Comparison of ENCODE assay signal across 8 cellular contexts in genomic region chr1:64686828-64687724, GRCh38. TPM values are rescaled to one million over a fixed set of nuclear protein-coding genes. Genes with fewer than 3 reads are reported as not detected.
A peak's percentile ranks its signal among the peaks of the same experiment; 100 is the strongest.
DNase-seq lines count a peak whose midpoint lies in the region; ATAC-seq, FAIRE-seq and TF ChIP-seq lines count a peak whose summit lies in the region.

No MANE protein-coding gene starts in this region.

- peaks cover 8% of the 10 kb centered on the region for H3K4me1 Mint-ChIP-seq in activated CD4-positive, alpha-beta memory T cell treated with anti-CD3 and anti-CD28 coated beads, Interleukin-2, amount 10 ng/mL, durations not matched to agents 7 days and 5 days

- H3K27me3 ChIP-seq in osteoblast (ENCODE audit: insufficient read depth, low read length), result no peaks in the 10 kb centered on the region

- no peaks in the 10 kb centered on the region for H3K9me3 Mint-ChIP-seq in activated CD4-positive, alpha-beta memory T cell treated with anti-CD3 and anti-CD28 coated beads, Interleukin-2, amount 10 ng/mL, durations not matched to agents 7 days and 5 days

- peak; percentile 95 for TF ChIP-seq CTCF in fibroblast of the aortic adventitia (IDR thresholded peaks at IDR 0.05; ENCODE audit: insufficient read depth, low read length)
- peak; percentile 91 for TF ChIP-seq CTCF in osteoblast (IDR thresholded peaks at IDR 0.05; ENCODE audit: extremely low read depth, low read depth, low read length)

- H3K4me2 ChIP-seq in osteoblast (ENCODE audit: insufficient read depth, low read length), result peak overlapping the region; percentile 52

- DNase-seq in G401 (ENCODE audit: low spot score) (peak; percentile 61), NCI-H2196 treated with DMSO at 0.1 percent for 48 hours (lab: John Stamatoyannopoulos, UW; ENCODE audit: unreplicated experiment) (peak; percentile 26), fibroblast of the aortic adventitia (ENCODE audit: low read depth) (peak; percentile 72), osteoblast (ENCODE audit: insufficient read length, low spot score, missing footprints) (no peak)
- DNase-seq in activated CD4-positive, alpha-beta memory T cell treated with anti-CD3 and anti-CD28 coated beads, Interleukin-2, amount 10 ng/mL, durations not matched to agents 7 days and 5 days, result peak; percentile 32

- FAIRE-seq in A204.1 (lab: Jason Lieb, UNC), result peak; percentile 86

- H3K36me3 ChIP-seq in osteoblast (ENCODE audit: insufficient read depth, low read length), result no peaks in the 10 kb centered on the region

- no peak overlapping the region for H3K4me3 Mint-ChIP-seq in activated CD4-positive, alpha-beta memory T cell treated with anti-CD3 and anti-CD28 coated beads, Interleukin-2, amount 10 ng/mL, durations not matched to agents 7 days and 5 days

- peaks cover 6% of the 10 kb centered on the region for H3K27me3 Mint-ChIP-seq in activated CD4-positive, alpha-beta memory T cell treated with anti-CD3 and anti-CD28 coated beads, Interleukin-2, amount 10 ng/mL, durations not matched to agents 7 days and 5 days

- H3K27ac Mint-ChIP-seq in activated CD4-positive, alpha-beta memory T cell treated with anti-CD3 and anti-CD28 coated beads, Interleukin-2, amount 10 ng/mL, durations not matched to agents 7 days and 5 days, result no peak overlapping the region

- peaks cover 9% of the 10 kb centered on the region for H3K4me1 ChIP-seq in osteoblast (ENCODE audit: insufficient read depth, low read length)

- ATAC-seq in HG02884 (IDR thresholded peaks at IDR 0.05; ENCODE audit: unreplicated experiment) (peak; percentile 80), HG03097 (IDR thresholded peaks at IDR 0.05; ENCODE audit: low FRiP score, unreplicated experiment) (no peak)

- no peak overlapping the region for H3K27ac ChIP-seq in osteoblast (ENCODE audit: low read depth, low read length)

- POLR2A ChIA-PET in activated CD4-positive, alpha-beta memory T cell treated with anti-CD3 and anti-CD28 coated beads, Interleukin-2, amount 10 ng/mL, durations not matched to agents 7 days and 5 days (lab: Charles Lee), result no interaction called here

- no peaks in the 10 kb centered on the region for H3K9me3 ChIP-seq in osteoblast (ENCODE audit: low read depth, low read length)

- CTCF ChIA-PET in activated CD4-positive, alpha-beta memory T cell treated with anti-CD3 and anti-CD28 coated beads, Interleukin-2, amount 10 ng/mL, durations not matched to agents 7 days and 5 days (lab: Charles Lee), result no interaction called here

- no peaks in the 10 kb centered on the region for H3K36me3 Mint-ChIP-seq in activated CD4-positive, alpha-beta memory T cell treated with anti-CD3 and anti-CD28 coated beads, Interleukin-2, amount 10 ng/mL, durations not matched to agents 7 days and 5 days (ENCODE audit: low read depth)

- no peak overlapping the region for H3K4me3 ChIP-seq in fibroblast of the aortic adventitia (ENCODE audit: low read depth, low read length)
- H3K4me3 ChIP-seq in osteoblast (ENCODE audit: insufficient read depth, low read length), result no peak overlapping the region

- in situ Hi-C loops in G401 (cut with HindIII; ENCODE audit: low sequenced_read_pairs), result no loop called here

- H4K20me1 ChIP-seq in osteoblast (ENCODE audit: insufficient read depth, low read length), result no peaks in the 10 kb centered on the region

- H3K79me2 ChIP-seq in osteoblast (ENCODE audit: insufficient read depth, low read length), result no peaks in the 10 kb centered on the region

- peak overlapping the region; percentile 18 for H2AFZ ChIP-seq in osteoblast (ENCODE audit: low read length)

RNA-seq across cellular contexts. Expression of gene RAVER2, which starts 57.8 kb away (rescaled TPM):
- 20.5 and 21.2 TPM in 2 replicates for total RNA-seq in G401 (2014; rRNA removed; shearing (Covaris generic))
- total RNA-seq in activated CD4-positive, alpha-beta memory T cell treated with anti-CD3 and anti-CD28 coated beads, Interleukin-2, amount 10 ng/mL, durations not matched to agents 7 days and 5 days, result 1 to 10 TPM; 1.6 to 1.8 TPM
- total RNA-seq in fibroblast of the aortic adventitia (ENCODE audit: low replicate concordance) (7.2 and 8.5 TPM in 2 replicates), osteoblast (16.5 and 17.4 TPM in 2 replicates)
